Comparison of ENCODE assay signal across 24 cellular contexts in genomic region chr6:12935637-12936036, GRCh38.
"Had no signal": no experiment of that assay in that cellular context is flagged by ENCODE, and none has a peak within 500 bp of the region (broad histone marks: within the 10 kb centered on the region; RNA-seq: fewer than 3 reads in every experiment).

No MANE protein-coding gene starts in this region.

- H3K4me1 Mint-ChIP-seq: immature natural killer cell; stimulated activated effector memory CD8-positive, alpha-beta T cell treated with anti-CD3 and anti-CD28 coated beads, Interleukin-12 subunit alpha, Interleukin-12 subunit beta, amount 100 ng/mL, for 72 hours had no signal

- H3K9ac ChIP-seq: parathyroid adenoma had no signal

- ATAC-seq: effector memory CD8-positive, alpha-beta T cell; left cardiac atrium; left ventricle myocardium superior; natural killer cell treated with Interleukin-12 subunit alpha and Interleukin-12 subunit beta and Interleukin-15 and Interleukin-18, amount 100 ng/mL, for 72 hours; right lobe of liver; stimulated activated effector memory CD8-positive, alpha-beta T cell treated with anti-CD3 and anti-CD28 coated beads, Interleukin-12 subunit alpha, Interleukin-12 subunit beta, amount 100 ng/mL, for 72 hours; stimulated activated naive CD8-positive, alpha-beta T cell treated with anti-CD3 and anti-CD28 coated beads, Interleukin-15, Interleukin-2, amounts not matched to agents 100 U/mL and 50 U/mL, for 24 hours had no signal

- H3K27me3 ChIP-seq: esophagus muscularis mucosa, right lobe of liver, tibial artery, upper lobe of left lung, uterus had no signal

- H3K36me3 ChIP-seq: esophagus muscularis mucosa, prostate gland, right lobe of liver, tibial artery, upper lobe of left lung, uterus had no signal

- H2AFZ ChIP-seq: parathyroid adenoma had no signal

- H3K4me1 ChIP-seq: esophagus muscularis mucosa, parathyroid adenoma, prostate gland, right lobe of liver, tibial artery, upper lobe of left lung, uterus had no signal

- H3K9me3 ChIP-seq: esophagus muscularis mucosa, prostate gland, right lobe of liver, tibial artery, upper lobe of left lung, uterus had no signal

- H3K27ac ChIP-seq: epithelial cell of prostate, esophagus muscularis mucosa, parathyroid adenoma, prostate gland, right lobe of liver, tibial artery, upper lobe of left lung, uterus had no signal

- H3K27ac Mint-ChIP-seq: dendritic cell treated with granulocyte-macrophage colony-stimulating factor and Interleukin-4, amounts not matched to agents 40 ng/mL and 50 ng/mL, for 4 days; effector memory CD8-positive, alpha-beta T cell; immature natural killer cell; natural killer cell treated with Interleukin-12 subunit alpha and Interleukin-12 subunit beta and Interleukin-15 and Interleukin-18, amount 100 ng/mL, for 72 hours; stimulated activated effector memory CD8-positive, alpha-beta T cell treated with anti-CD3 and anti-CD28 coated beads, Interleukin-12 subunit alpha, Interleukin-12 subunit beta, amount 100 ng/mL, for 72 hours had no signal

- DNase-seq: effector memory CD8-positive, alpha-beta T cell; foreskin fibroblast; immature natural killer cell; left cardiac atrium; left ventricle myocardium superior; mesenchymal stem cell; midbrain; retina; right lobe of liver; stimulated activated CD4-positive, alpha-beta T cell treated with anti-CD3 and anti-CD28 coated beads, Interleukin-4, amount 100 ng/mL, for 1 hour; stimulated activated CD8-positive, alpha-beta memory T cell treated with anti-CD3 and anti-CD28 coated beads, Interleukin-4, amount 100 ng/mL, for 48 hours; stimulated activated naive CD8-positive, alpha-beta T cell treated with anti-CD3 and anti-CD28 coated beads, Interleukin-15, Interleukin-2, amounts not matched to agents 100 U/mL and 50 U/mL, for 24 hours; tibial artery; upper lobe of left lung; uterus had no signal

- FAIRE-seq: keratinocyte had no signal

- H3K4me3 ChIP-seq: esophagus muscularis mucosa, lung, prostate gland, right lobe of liver, tibial artery, upper lobe of left lung, uterus had no signal

- H3K36me3 Mint-ChIP-seq: immature natural killer cell; natural killer cell treated with Interleukin-12 subunit alpha and Interleukin-12 subunit beta and Interleukin-15 and Interleukin-18, amount 100 ng/mL, for 72 hours; stimulated activated effector memory CD8-positive, alpha-beta T cell treated with anti-CD3 and anti-CD28 coated beads, Interleukin-12 subunit alpha, Interleukin-12 subunit beta, amount 100 ng/mL, for 72 hours had no signal

- H3K4me3 Mint-ChIP-seq: dendritic cell treated with granulocyte-macrophage colony-stimulating factor and Interleukin-4, amounts not matched to agents 40 ng/mL and 50 ng/mL, for 4 days; effector memory CD8-positive, alpha-beta T cell; immature natural killer cell; natural killer cell treated with Interleukin-12 subunit alpha and Interleukin-12 subunit beta and Interleukin-15 and Interleukin-18, amount 100 ng/mL, for 72 hours; stimulated activated effector memory CD8-positive, alpha-beta T cell treated with anti-CD3 and anti-CD28 coated beads, Interleukin-12 subunit alpha, Interleukin-12 subunit beta, amount 100 ng/mL, for 72 hours had no signal

- H3K79me2 ChIP-seq: parathyroid adenoma had no signal

- H3K9me3 Mint-ChIP-seq: dendritic cell treated with granulocyte-macrophage colony-stimulating factor and Interleukin-4, amounts not matched to agents 40 ng/mL and 50 ng/mL, for 4 days; effector memory CD8-positive, alpha-beta T cell; immature natural killer cell; natural killer cell treated with Interleukin-12 subunit alpha and Interleukin-12 subunit beta and Interleukin-15 and Interleukin-18, amount 100 ng/mL, for 72 hours; stimulated activated effector memory CD8-positive, alpha-beta T cell treated with anti-CD3 and anti-CD28 coated beads, Interleukin-12 subunit alpha, Interleukin-12 subunit beta, amount 100 ng/mL, for 72 hours had no signal
